Comparison of ENCODE assay signal across 17 cellular contexts in genomic region chr13:76820759-76821158, GRCh38.
DNase-seq lines count a peak whose midpoint lies in the region; ATAC-seq, FAIRE-seq and TF ChIP-seq lines count a peak whose summit lies in the region.
"Had no signal": no experiment of that assay in that cellular context is flagged by ENCODE, and none has a peak within 500 bp of the region (broad histone marks: within the 10 kb centered on the region; RNA-seq: fewer than 3 reads in every experiment).

No MANE protein-coding gene starts in this region.

- H3K9me3 ChIP-seq in skeletal muscle tissue (ENCODE audit: control insufficient read depth in 3 of 3, low read length in 3 of 3): no peaks in the 10 kb centered on the region

- H3K27me3 ChIP-seq in skeletal muscle tissue (ENCODE audit: control insufficient read depth in 3 of 3, insufficient read depth in 3 of 3, low read length in 3 of 3): no peaks in the 10 kb centered on the region

- peak; percentile 73 for DNase-seq in GM03348 (ENCODE audit: low spot score)
- DNase-seq in left ventricle myocardium superior: peak; percentile 67
- no peak for DNase-seq in GM12891 (ENCODE audit: insufficient read length, low spot score)
- no peak for DNase-seq in NK-92 (lab: John Stamatoyannopoulos, UW; ENCODE audit: unreplicated experiment)
- no peak for DNase-seq in GM13977 (ENCODE audit: low spot score)
- DNase-seq in NK-92 treated with Interleukin-12 subunit alpha and Interleukin-12 subunit beta, amount 100 ng/mL, for 24 hours (lab: John Stamatoyannopoulos, UW): no peak
- DNase-seq: activated T-cell treated with anti-CD3 and anti-CD28 coated beads, Interleukin-2, amount 50 U/mL, for 4 hours; DND-41; NCI-H446 treated with DMSO at 0.1 percent for 48 hours; PC-3; stimulated activated CD8-positive, alpha-beta memory T cell treated with anti-CD3 and anti-CD28 coated beads, Interleukin-4, amount 100 ng/mL, for 48 hours had no signal

- FAIRE-seq in GM12891 (lab: Jason Lieb, UNC): no peak
- FAIRE-seq: GM12892, GM19239 had no signal

- no peak overlapping the region for H3K4me3 ChIP-seq in skeletal muscle tissue (ENCODE audit: low read length in 3 of 3)

- peaks cover 7% of the 10 kb centered on the region for H3K9me3 Mint-ChIP-seq in dendritic cell treated with granulocyte-macrophage colony-stimulating factor and Interleukin-4, amounts not matched to agents 40 ng/mL and 50 ng/mL, for 4 days
- H3K9me3 Mint-ChIP-seq: activated T-cell treated with anti-CD3 and anti-CD28 coated beads, Interleukin-2, amount 50 U/mL, for 4 hours; T-helper 1 cell treated with Interleukin-12 subunit alpha and Interleukin-12 subunit beta and Interleukin-4 antibody, amounts not matched to agents 30 μg/mL and 1 μg/mL, for 36 hours had no signal

- peak overlapping the region; percentile 61 for H3K27ac Mint-ChIP-seq in dendritic cell treated with granulocyte-macrophage colony-stimulating factor and Interleukin-4, amounts not matched to agents 40 ng/mL and 50 ng/mL, for 4 days
- H3K27ac Mint-ChIP-seq: progenitor cell of endocrine pancreas; T-helper 1 cell treated with Interleukin-12 subunit alpha and Interleukin-12 subunit beta and Interleukin-4 antibody, amounts not matched to agents 30 μg/mL and 1 μg/mL, for 36 hours had no signal

- in situ Hi-C loops in GM13977 (cut with MboI; ENCODE audit: low pct_unique_long_range_greater_than_20kb, low sequenced_read_pairs, unreplicated experiment): no loop called here

- TF ChIP-seq POLR2A in GM12891 (IDR thresholded peaks at IDR 0.05; ENCODE audit: low read depth, low read length): no peak

- no peak for TF ChIP-seq CTCF in GM13977 (IDR thresholded peaks at IDR 0.05; ENCODE audit: extremely low read depth, insufficient read depth, missing control alignments)

- peak overlapping the region; percentile 54 for H3K27ac ChIP-seq in skeletal muscle tissue (ENCODE audit: low read depth, low read length)

- peaks cover 2% of the 10 kb centered on the region for H3K27me3 Mint-ChIP-seq in dendritic cell treated with granulocyte-macrophage colony-stimulating factor and Interleukin-4, amounts not matched to agents 40 ng/mL and 50 ng/mL, for 4 days

- no peak overlapping the region for H3K9ac ChIP-seq in skeletal muscle tissue (ENCODE audit: low read depth in 1 of 3, low read length in 3 of 3)

- peaks cover 42% of the 10 kb centered on the region for H3K4me1 Mint-ChIP-seq in dendritic cell treated with granulocyte-macrophage colony-stimulating factor and Interleukin-4, amounts not matched to agents 40 ng/mL and 50 ng/mL, for 4 days (ENCODE audit: low read depth)

- intact Hi-C loops in dendritic cell treated with granulocyte-macrophage colony-stimulating factor and Interleukin-4, amounts not matched to agents 40 ng/mL and 50 ng/mL, for 4 days (cut with micrococcal nuclease): loop anchor here (10.0 kb wide), 3 partner anchors 156 to 946 kb away; no protein-coding TSS in a partner anchor
- intact Hi-C loops in left ventricle myocardium superior (cut with micrococcal nuclease): no loop called here

- ATAC-seq in left ventricle myocardium superior: peak; percentile 96
- ATAC-seq: activated T-cell treated with anti-CD3 and anti-CD28 coated beads, Interleukin-2, amount 50 U/mL, for 4 hours; PC-3 had no signal

- peaks cover 0 to 10% (median 0%) of the 10 kb centered on the region in 3 donors for H3K4me1 ChIP-seq in skeletal muscle tissue (ENCODE audit: control insufficient read depth in 3 of 3, insufficient read depth in 3 of 3, low read length in 3 of 3)

- H3K36me3 Mint-ChIP-seq in dendritic cell treated with granulocyte-macrophage colony-stimulating factor and Interleukin-4, amounts not matched to agents 40 ng/mL and 50 ng/mL, for 4 days (ENCODE audit: low read depth): no peaks in the 10 kb centered on the region

- H3K4me3 Mint-ChIP-seq in dendritic cell treated with granulocyte-macrophage colony-stimulating factor and Interleukin-4, amounts not matched to agents 40 ng/mL and 50 ng/mL, for 4 days: no peak overlapping the region
- H3K4me3 Mint-ChIP-seq: activated T-cell treated with anti-CD3 and anti-CD28 coated beads, Interleukin-2, amount 50 U/mL, for 4 hours; T-helper 1 cell treated with Interleukin-12 subunit alpha and Interleukin-12 subunit beta and Interleukin-4 antibody, amounts not matched to agents 30 μg/mL and 1 μg/mL, for 36 hours had no signal

- H3K36me3 ChIP-seq in skeletal muscle tissue (ENCODE audit: control insufficient read depth in 3 of 3, insufficient read depth in 3 of 3, low read length in 3 of 3): no peaks in the 10 kb centered on the region

TF ChIP-seq in GM12891, 5 proteins besides CTCF, POLR2A, EP300 and RAD21:
- TF ChIP-seq POU2F2 (IDR thresholded peaks at IDR 0.05; ENCODE audit: low read depth, low read length): no peak
- no peak for TF ChIP-seq TAF1 (IDR thresholded peaks at IDR 0.05; ENCODE audit: low read depth, low read length)
- no peak for TF ChIP-seq PAX5 (IDR thresholded peaks at IDR 0.05; ENCODE audit: insufficient read depth, low read length, severe bottlenecking)
- TF ChIP-seq SPI1 (IDR thresholded peaks at IDR 0.05; ENCODE audit: low read depth, low read length): no peak
- no peak for TF ChIP-seq POLR2AphosphoS5 (IDR thresholded peaks at IDR 0.05; ENCODE audit: low read depth, low read length)
TF ChIP-seq in GM12891: peak in this region for 0.

Comparison
In these comparisons a context has a peak if more than half of its experiments do, and no peak if none do; other contexts are left out.
1. DNase-seq: peak in GM03348 (single experiment) and left ventricle myocardium superior (single experiment); none in GM12891 (single experiment), NK-92 (single experiment), GM13977 (single experiment) and NK-92 treated with Interleukin-12 subunit alpha and Interleukin-12 subunit beta, amount 100 ng/mL, for 24 hours (single experiment).